17 cellular contexts compared by ENCODE assay signal in the genomic region with DNA sequence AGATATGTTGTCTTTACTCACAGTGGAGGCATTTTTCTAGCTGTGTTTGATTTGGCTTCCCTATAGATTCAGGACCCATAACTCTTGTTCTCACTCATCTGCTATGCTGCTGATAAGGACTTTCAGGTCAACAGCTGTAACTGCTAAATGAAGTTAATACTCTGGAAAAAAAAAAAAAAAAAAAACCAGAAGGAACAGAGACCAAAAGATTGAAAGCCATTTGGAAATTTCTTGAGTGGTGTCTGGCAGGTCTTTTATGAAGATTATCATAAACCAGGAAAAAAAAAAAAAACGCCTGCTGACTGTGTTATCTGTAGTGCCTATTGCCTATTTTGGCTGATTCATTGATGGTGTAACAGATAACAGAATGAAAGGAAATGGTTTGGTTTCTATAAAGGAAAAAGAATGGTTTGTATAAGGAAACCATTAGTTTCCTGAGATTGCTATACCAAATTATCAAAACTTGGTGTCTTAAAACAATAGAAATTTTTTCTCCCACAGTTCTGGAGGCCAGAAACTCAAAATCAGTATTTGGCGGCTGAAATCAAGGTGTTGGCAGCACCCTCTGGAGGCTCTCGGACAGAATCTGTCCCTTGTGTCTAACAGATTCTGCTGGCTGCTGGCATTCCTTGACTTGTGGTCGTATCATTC.
A peak's percentile ranks its signal among the peaks of the same experiment; 100 is the strongest.
DNase-seq lines count a peak whose midpoint lies in the region; ATAC-seq and TF ChIP-seq lines count a peak whose summit lies in the region.
"Had no signal": no experiment of that assay in that cellular context is flagged by ENCODE, and none has a peak within 500 bp of the region (broad histone marks: within the 10 kb centered on the region; RNA-seq: fewer than 3 reads in every experiment).

No MANE protein-coding gene starts in this region.

- no peak overlapping the region for H3K4me2 ChIP-seq in GM23248 (ENCODE audit: unreplicated experiment)
- H3K4me2 ChIP-seq in OCI-LY7 (ENCODE audit: low read length) = no peak overlapping the region
- H3K4me2 ChIP-seq: smooth muscle cell had no signal

- in situ Hi-C loops in GM23248 (cut with MboI) = no loop called here

- peak; percentile 40 for TF ChIP-seq CTCF in OCI-LY7 (conservative IDR thresholded peaks at IDR 0.05; ENCODE audit: low read length)
- no peak for TF ChIP-seq CTCF in cardiac fibroblast (IDR thresholded peaks at IDR 0.05; ENCODE audit: low read depth, low read length)
- TF ChIP-seq CTCF in natural killer cell (IDR thresholded peaks at IDR 0.05) = no peak
- TF ChIP-seq CTCF in body of pancreas (IDR thresholded peaks at IDR 0.05) = no peak

- H3K4me3 ChIP-seq in GM23248 (no peak overlapping the region), OCI-LY7 (ENCODE audit: low read depth, low read length, poor library complexity, severe bottlenecking) (no peak overlapping the region), cardiac fibroblast (replicated peaks in 1 of 2; ENCODE audit: low read depth in 2 of 2, low read length in 2 of 2) (no peak overlapping the region), body of pancreas (no peak overlapping the region)
- H3K4me3 ChIP-seq: esophagus muscularis mucosa, smooth muscle cell had no signal

- H3K9me2 ChIP-seq in GM23248 (ENCODE audit: insufficient read depth) (peaks cover 6% of the 10 kb centered on the region; the same call in 1 of the 2 replicates), OCI-LY7 (ENCODE audit: insufficient read depth, low read length) (no peaks in the 10 kb centered on the region)

- ATAC-seq in natural killer cell (peak in 2 of 3 donors; percentile 44 to 68), body of pancreas (no peak)
- ATAC-seq: activated CD4-positive, alpha-beta T cell treated with anti-CD3 and anti-CD28 coated beads for 36 hours; HCT116; Panc1 had no signal

- no peaks in the 10 kb centered on the region for H3K36me3 Mint-ChIP-seq in natural killer cell
- H3K36me3 Mint-ChIP-seq: memory B cell had no signal

- DNase-seq in GM23248 (peak; percentile 35), OCI-LY7 (ENCODE audit: low spot score) (no peak), cardiac fibroblast (ENCODE audit: low read depth in 2 of 2) (peak; percentile 41 to 49), natural killer cell (no peak), mucosa of gallbladder (ENCODE audit: low spot score) (no peak), AG08395 (ENCODE audit: low spot score) (no peak), body of pancreas (no peak), inferior parietal cortex (ENCODE audit: extremely low spot score) (no peak)
- DNase-seq: activated CD4-positive, alpha-beta T cell treated with anti-CD3 and anti-CD28 coated beads for 36 hours; activated T-cell treated with anti-CD3 and anti-CD28 coated beads, Interleukin-2, amount 50 U/mL, for 24 hours; occipital lobe; T-helper 1 cell had no signal

- H4K20me1 ChIP-seq in GM23248 (ENCODE audit: insufficient read depth) = no peaks in the 10 kb centered on the region
- no peaks in the 10 kb centered on the region for H4K20me1 ChIP-seq in OCI-LY7 (ENCODE audit: insufficient read depth, low read length)

- 75% methylated on average over 4 of the region's 4 CpGs for WGBS in GM23248 (ENCODE audit: low coverage in 1 of 2, low lambda C conversion rate in 2 of 2, missing lambda C conversion rate in 2 of 2), 2 experiments
- 44 to 47% methylated on average over 4 of the region's 4 CpGs for WGBS in body of pancreas, 2 donors

- BruUV-seq in OCI-LY7 (replicated peaks; lab: Mats Ljungman, UMichigan) = no TSS peak

- H2AFZ ChIP-seq in GM23248 = no peak overlapping the region
- no peak overlapping the region for H2AFZ ChIP-seq in OCI-LY7 (ENCODE audit: low read length)

- H3K79me2 ChIP-seq in GM23248 (ENCODE audit: insufficient read depth) (no peaks in the 10 kb centered on the region), OCI-LY7 (ENCODE audit: insufficient read depth, low read depth, low read length) (no peaks in the 10 kb centered on the region)

- no peak for TF ChIP-seq POLR2A in body of pancreas (IDR thresholded peaks at IDR 0.05)

- H3K4me1 Mint-ChIP-seq in natural killer cell = peaks cover 26 to 29% of the 10 kb centered on the region in 2 donors

- H3K27me3 Mint-ChIP-seq in natural killer cell (ENCODE audit: low read depth in 2 of 2) = peaks cover 48 to 89% of the 10 kb centered on the region in 2 donors
- H3K27me3 Mint-ChIP-seq: memory B cell had no signal

- POLR2A ChIA-PET in OCI-LY7 (lab: Charles Lee) = interaction anchor here (0.7 to 2.0 kb wide), 5 partner anchors 10 to 326 kb away, joined by 4 to 9 read pairs (median 5); no protein-coding TSS in a partner anchor

- peaks cover 49% of the 10 kb centered on the region for H3F3A ChIP-seq in GM23248 (ENCODE audit: insufficient read depth)

- H3K36me3 ChIP-seq in GM23248 (ENCODE audit: low read depth) = no peaks in the 10 kb centered on the region
- H3K36me3 ChIP-seq in OCI-LY7 (ENCODE audit: insufficient read depth, low read length) = no peaks in the 10 kb centered on the region
- no peaks in the 10 kb centered on the region for H3K36me3 ChIP-seq in body of pancreas (replicated peaks in 1 of 2; ENCODE audit: insufficient read depth in 1 of 2, low read depth in 2 of 2)
- H3K36me3 ChIP-seq: esophagus muscularis mucosa had no signal

- H3K4me3 Mint-ChIP-seq in natural killer cell = peak overlapping the region; percentile 64
- H3K4me3 Mint-ChIP-seq: activated CD4-positive, alpha-beta T cell treated with anti-CD3 and anti-CD28 coated beads for 36 hours; activated T-cell treated with anti-CD3 and anti-CD28 coated beads, Interleukin-2, amount 50 U/mL, for 24 hours; memory B cell had no signal

- H3K27me3 ChIP-seq in GM23248 (replicated peaks; ENCODE audit: insufficient read depth) (no peaks in the 10 kb centered on the region), body of pancreas (no peaks in the 10 kb centered on the region)

- H3K4me1 ChIP-seq in GM23248 (ENCODE audit: insufficient read depth) (peaks cover 80% of the 10 kb centered on the region), OCI-LY7 (ENCODE audit: insufficient read depth, low read length, poor library complexity, severe bottlenecking) (peaks cover 55% of the 10 kb centered on the region), body of pancreas (no peaks in the 10 kb centered on the region)
- H3K4me1 ChIP-seq: esophagus muscularis mucosa had no signal

- intact Hi-C loops in OCI-LY7 (cut with micrococcal nuclease; ENCODE audit: unreplicated experiment) (loop anchor here (10.0 kb wide), 1 partner anchor 1250 kb away; no protein-coding TSS in a partner anchor), natural killer cell (cut with micrococcal nuclease) (no loop called here), body of pancreas (cut with DNase I) (no loop called here)

- no peak overlapping the region for H3K27ac ChIP-seq in GM23248
- no peak overlapping the region for H3K27ac ChIP-seq in OCI-LY7 (ENCODE audit: low read depth, low read length, poor library complexity, severe bottlenecking)
- no peak overlapping the region for H3K27ac ChIP-seq in body of pancreas
- H3K27ac ChIP-seq: esophagus muscularis mucosa had no signal

- H3K9ac ChIP-seq in GM23248 = no peak overlapping the region

- CTCF ChIA-PET in OCI-LY7 (lab: Charles Lee; ENCODE audit: unreplicated experiment) = no interaction called here

- no peaks in the 10 kb centered on the region for H3K9me3 Mint-ChIP-seq in natural killer cell
- H3K9me3 Mint-ChIP-seq: activated T-cell treated with anti-CD3 and anti-CD28 coated beads, Interleukin-2, amount 50 U/mL, for 24 hours; memory B cell had no signal

- no peaks in the 10 kb centered on the region for H3K9me3 ChIP-seq in GM23248 (ENCODE audit: low read depth)
- no peaks in the 10 kb centered on the region for H3K9me3 ChIP-seq in OCI-LY7 (ENCODE audit: low read length)
- no peaks in the 10 kb centered on the region for H3K9me3 ChIP-seq in body of pancreas
- H3K9me3 ChIP-seq: esophagus muscularis mucosa had no signal

- H3K27ac Mint-ChIP-seq in natural killer cell = no peak overlapping the region
- H3K27ac Mint-ChIP-seq: activated CD4-positive, alpha-beta T cell treated with anti-CD3 and anti-CD28 coated beads for 36 hours; activated T-cell treated with anti-CD3 and anti-CD28 coated beads, Interleukin-2, amount 50 U/mL, for 24 hours had no signal

Comparison
In these comparisons a context has a peak if more than half of its experiments do, and no peak if none do; other contexts are left out.
1. DNase-seq: peak in GM23248 (single experiment) and cardiac fibroblast (2 of 2); none in OCI-LY7 (single experiment), natural killer cell (single experiment), mucosa of gallbladder (single experiment), AG08395 (single experiment), body of pancreas (0 of 4) and inferior parietal cortex (single experiment).